Comparison of ENCODE assay signal across 8 cellular contexts in genomic region chr7:141737836-141738591, GRCh38. TPM values are rescaled to one million over a fixed set of nuclear protein-coding genes. Genes with fewer than 3 reads are reported as not detected.
DNase-seq lines count a peak whose midpoint lies in the region; ATAC-seq, FAIRE-seq and TF ChIP-seq lines count a peak whose summit lies in the region.

Gene SSBP1, plus strand, starts transcription at chr7:141738358. Its CDS starts 809 bp downstream, at chr7:141739167.

- no peaks in the 10 kb centered on the region for H3K27me3 ChIP-seq in BLaER1

- H3K9me3 Mint-ChIP-seq in activated CD4-positive, alpha-beta T cell treated with anti-CD3 and anti-CD28 coated beads, Interleukin-2, amount 10 ng/mL, durations not matched to agents 24 days and 14 days, result no peaks in the 10 kb centered on the region

- peak within 1 kb of the TSS; percentile 87 for H3K4me2 ChIP-seq in BLaER1

- H3K9me3 ChIP-seq in BLaER1, result no peaks in the 10 kb centered on the region

- peaks cover 30% of the 10 kb centered on the region for H4K20me1 ChIP-seq in BLaER1

- H3K4me3 Mint-ChIP-seq in activated CD4-positive, alpha-beta T cell treated with anti-CD3 and anti-CD28 coated beads, Interleukin-2, amount 10 ng/mL, durations not matched to agents 24 days and 14 days, result peak within 1 kb of the TSS; percentile 99

- peak within 1 kb of the TSS; percentile 88 for H3K9ac ChIP-seq in BLaER1

- peak within 1 kb of the TSS; percentile 99 for H3K27ac Mint-ChIP-seq in activated CD4-positive, alpha-beta T cell treated with anti-CD3 and anti-CD28 coated beads, Interleukin-2, amount 10 ng/mL, durations not matched to agents 24 days and 14 days

- H3K27me3 Mint-ChIP-seq in activated CD4-positive, alpha-beta T cell treated with anti-CD3 and anti-CD28 coated beads, Interleukin-2, amount 10 ng/mL, durations not matched to agents 24 days and 14 days, result peaks cover 5% of the 10 kb centered on the region

- peak; percentile 54 for TF ChIP-seq CTCF in coronary artery (IDR thresholded peaks at IDR 0.05)

- peak within 1 kb of the TSS; percentile 86 for H3K27ac ChIP-seq in BLaER1
- H3K27ac ChIP-seq in coronary artery, result peak within 1 kb of the TSS; percentile 80 to 84

- intact Hi-C loops in activated CD4-positive, alpha-beta T cell treated with anti-CD3 and anti-CD28 coated beads, Interleukin-2, amount 10 ng/mL, durations not matched to agents 24 days and 14 days (cut with micrococcal nuclease), result loop anchor here (1.0 to 10.0 kb wide), 7 partner anchors 36 to 1069 kb away; partner anchors contain the start of genes AGK, DENND11, MRPS33 and TMEM178B

- H3K4me3 ChIP-seq in BLaER1 (peak within 1 kb of the TSS; percentile 80), coronary artery (peak within 1 kb of the TSS; percentile 88)

- H3K4me1 ChIP-seq in BLaER1, result peaks cover 34% of the 10 kb centered on the region

- peaks cover 29% of the 10 kb centered on the region for H3K4me1 Mint-ChIP-seq in activated CD4-positive, alpha-beta T cell treated with anti-CD3 and anti-CD28 coated beads, Interleukin-2, amount 10 ng/mL, durations not matched to agents 24 days and 14 days

- DNase-seq in GM19239 (ENCODE audit: insufficient read length, low spot score), result peak; percentile 67
- DNase-seq in NCI-H526 (lab: John Stamatoyannopoulos, UW), result peak; percentile 98 to 99
- DNase-seq in activated CD4-positive, alpha-beta T cell treated with anti-CD3 and anti-CD28 coated beads, Interleukin-2, amount 10 ng/mL, durations not matched to agents 24 days and 14 days, result peak; percentile 98
- DNase-seq in coronary artery (ENCODE audit: low spot score), result peak; percentile 94
- DNase-seq in left kidney (ENCODE audit: low read depth, low spot score), result peak; percentile 98
- peak; percentile 89 for DNase-seq in stimulated activated CD4-positive, alpha-beta T cell treated with anti-CD3 and anti-CD28 coated beads, Interleukin-2, amount 100 ng/mL, for 4 hours (ENCODE audit: low read depth)

- peaks cover 42% of the 10 kb centered on the region for H3K36me3 Mint-ChIP-seq in activated CD4-positive, alpha-beta T cell treated with anti-CD3 and anti-CD28 coated beads, Interleukin-2, amount 10 ng/mL, durations not matched to agents 24 days and 14 days (ENCODE audit: low read depth)

- peaks cover 34% of the 10 kb centered on the region for H3K36me3 ChIP-seq in BLaER1

- peak; percentile 91 for ATAC-seq in HG03460 (IDR thresholded peaks at IDR 0.05; ENCODE audit: unreplicated experiment)

- peak; percentile 98 for FAIRE-seq in GM19239 (lab: Jason Lieb, UNC)

RNA-seq across cellular contexts. Expression of gene SSBP1, which starts in this region (rescaled TPM):
- 264 and 266 TPM in 2 replicates for total RNA-seq in activated CD4-positive, alpha-beta T cell treated with anti-CD3 and anti-CD28 coated beads, Interleukin-2, amount 10 ng/mL, durations not matched to agents 24 days and 14 days

Comparison
In these comparisons a context has a peak if more than half of its experiments do, and no peak if none do; other contexts are left out.
1. Peak in every context shown above with its lines: DNase-seq, ATAC-seq, H3K4me3 ChIP-seq and H3K27ac ChIP-seq.